ENCODE assay signal across 1 cellular context in the genomic region with DNA sequence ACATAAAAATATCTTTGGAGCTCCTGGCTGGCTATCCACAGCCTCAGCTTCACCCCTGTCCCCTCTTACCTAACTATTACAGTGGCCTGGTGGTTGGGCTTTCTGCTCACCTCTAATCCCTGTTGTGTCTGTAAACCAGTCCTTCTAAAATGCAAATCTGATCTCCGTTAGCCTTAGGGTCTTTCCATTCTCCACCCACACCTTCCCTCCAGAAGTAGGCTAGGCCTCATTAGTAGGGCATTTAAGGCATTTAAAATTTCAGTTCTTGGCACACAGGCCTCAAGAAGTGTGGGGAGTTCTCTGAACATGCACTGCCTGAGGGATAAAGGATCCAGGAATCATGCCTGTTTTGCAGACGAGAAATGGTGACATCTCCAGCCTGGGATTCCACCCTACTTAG.
TF ChIP-seq lines count a peak whose summit lies in the region.

No MANE protein-coding gene starts in this region.

TF ChIP-seq in GM23338, 12 proteins besides CTCF, POLR2A, EP300 and RAD21 (continued from another document):
- TF ChIP-seq, protein P1, sequence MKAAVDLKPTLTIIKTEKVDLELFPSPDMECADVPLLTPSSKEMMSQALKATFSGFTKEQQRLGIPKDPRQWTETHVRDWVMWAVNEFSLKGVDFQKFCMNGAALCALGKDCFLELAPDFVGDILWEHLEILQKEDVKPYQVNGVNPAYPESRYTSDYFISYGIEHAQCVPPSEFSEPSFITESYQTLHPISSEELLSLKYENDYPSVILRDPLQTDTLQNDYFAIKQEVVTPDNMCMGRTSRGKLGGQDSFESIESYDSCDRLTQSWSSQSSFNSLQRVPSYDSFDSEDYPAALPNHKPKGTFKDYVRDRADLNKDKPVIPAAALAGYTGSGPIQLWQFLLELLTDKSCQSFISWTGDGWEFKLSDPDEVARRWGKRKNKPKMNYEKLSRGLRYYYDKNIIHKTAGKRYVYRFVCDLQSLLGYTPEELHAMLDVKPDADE (IDR thresholded peaks at IDR 0.05): no peak
- TF ChIP-seq NANOG (IDR thresholded peaks at IDR 0.05; ENCODE audit: borderline replicate concordance) (no peak), ZNF331 (CRISPR knock-in tag; IDR thresholded peaks at IDR 0.05; ENCODE audit: low read depth) (no peak), JUNB (IDR thresholded peaks at IDR 0.05; ENCODE audit: unreplicated experiment) (no peak), EZH2 (IDR thresholded peaks at IDR 0.05; ENCODE audit: low read depth, unreplicated experiment) (no peak)
- TF ChIP-seq, protein P2, sequence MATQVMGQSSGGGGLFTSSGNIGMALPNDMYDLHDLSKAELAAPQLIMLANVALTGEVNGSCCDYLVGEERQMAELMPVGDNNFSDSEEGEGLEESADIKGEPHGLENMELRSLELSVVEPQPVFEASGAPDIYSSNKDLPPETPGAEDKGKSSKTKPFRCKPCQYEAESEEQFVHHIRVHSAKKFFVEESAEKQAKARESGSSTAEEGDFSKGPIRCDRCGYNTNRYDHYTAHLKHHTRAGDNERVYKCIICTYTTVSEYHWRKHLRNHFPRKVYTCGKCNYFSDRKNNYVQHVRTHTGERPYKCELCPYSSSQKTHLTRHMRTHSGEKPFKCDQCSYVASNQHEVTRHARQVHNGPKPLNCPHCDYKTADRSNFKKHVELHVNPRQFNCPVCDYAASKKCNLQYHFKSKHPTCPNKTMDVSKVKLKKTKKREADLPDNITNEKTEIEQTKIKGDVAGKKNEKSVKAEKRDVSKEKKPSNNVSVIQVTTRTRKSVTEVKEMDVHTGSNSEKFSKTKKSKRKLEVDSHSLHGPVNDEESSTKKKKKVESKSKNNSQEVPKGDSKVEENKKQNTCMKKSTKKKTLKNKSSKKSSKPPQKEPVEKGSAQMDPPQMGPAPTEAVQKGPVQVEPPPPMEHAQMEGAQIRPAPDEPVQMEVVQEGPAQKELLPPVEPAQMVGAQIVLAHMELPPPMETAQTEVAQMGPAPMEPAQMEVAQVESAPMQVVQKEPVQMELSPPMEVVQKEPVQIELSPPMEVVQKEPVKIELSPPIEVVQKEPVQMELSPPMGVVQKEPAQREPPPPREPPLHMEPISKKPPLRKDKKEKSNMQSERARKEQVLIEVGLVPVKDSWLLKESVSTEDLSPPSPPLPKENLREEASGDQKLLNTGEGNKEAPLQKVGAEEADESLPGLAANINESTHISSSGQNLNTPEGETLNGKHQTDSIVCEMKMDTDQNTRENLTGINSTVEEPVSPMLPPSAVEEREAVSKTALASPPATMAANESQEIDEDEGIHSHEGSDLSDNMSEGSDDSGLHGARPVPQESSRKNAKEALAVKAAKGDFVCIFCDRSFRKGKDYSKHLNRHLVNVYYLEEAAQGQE (IDR thresholded peaks at IDR 0.05; ENCODE audit: unreplicated experiment): no peak
